In genomic region chr17:29616300-29617048, GRCh38 we compare ENCODE assay signal across 1 cellular context.
TF ChIP-seq lines count a peak whose summit lies in the region.

No MANE protein-coding gene starts in this region.

TF ChIP-seq in endothelial cell of umbilical vein, 7 proteins besides CTCF, POLR2A, EP300 and RAD21:
- TF ChIP-seq MYC (IDR thresholded peaks at IDR 0.05; ENCODE audit: low read depth, low read length) = no peak
- TF ChIP-seq MAX (IDR thresholded peaks at IDR 0.05; ENCODE audit: insufficient read depth, insufficient read length) = no peak
- TF ChIP-seq POLR2AphosphoS5 (IDR thresholded peaks at IDR 0.05; ENCODE audit: insufficient read depth, low read depth, low read length) = no peak
- no peak for TF ChIP-seq EZH2 (IDR thresholded peaks at IDR 0.05; ENCODE audit: borderline replicate concordance, low read depth, low read length, severe bottlenecking)
- no peak for TF ChIP-seq JUN (IDR thresholded peaks at IDR 0.05; ENCODE audit: borderline replicate concordance, insufficient read depth, insufficient read length, low read depth)
- TF ChIP-seq FOS (IDR thresholded peaks at IDR 0.05; ENCODE audit: borderline replicate concordance, insufficient read depth, low read length) = no peak
- TF ChIP-seq GATA2 (IDR thresholded peaks at IDR 0.05; ENCODE audit: insufficient read depth, insufficient read length, low read depth, low read length) = no peak
TF ChIP-seq in endothelial cell of umbilical vein: peak in this region for 0.
